Comparison of ENCODE assay signal across 8 cellular contexts in the genomic region with DNA sequence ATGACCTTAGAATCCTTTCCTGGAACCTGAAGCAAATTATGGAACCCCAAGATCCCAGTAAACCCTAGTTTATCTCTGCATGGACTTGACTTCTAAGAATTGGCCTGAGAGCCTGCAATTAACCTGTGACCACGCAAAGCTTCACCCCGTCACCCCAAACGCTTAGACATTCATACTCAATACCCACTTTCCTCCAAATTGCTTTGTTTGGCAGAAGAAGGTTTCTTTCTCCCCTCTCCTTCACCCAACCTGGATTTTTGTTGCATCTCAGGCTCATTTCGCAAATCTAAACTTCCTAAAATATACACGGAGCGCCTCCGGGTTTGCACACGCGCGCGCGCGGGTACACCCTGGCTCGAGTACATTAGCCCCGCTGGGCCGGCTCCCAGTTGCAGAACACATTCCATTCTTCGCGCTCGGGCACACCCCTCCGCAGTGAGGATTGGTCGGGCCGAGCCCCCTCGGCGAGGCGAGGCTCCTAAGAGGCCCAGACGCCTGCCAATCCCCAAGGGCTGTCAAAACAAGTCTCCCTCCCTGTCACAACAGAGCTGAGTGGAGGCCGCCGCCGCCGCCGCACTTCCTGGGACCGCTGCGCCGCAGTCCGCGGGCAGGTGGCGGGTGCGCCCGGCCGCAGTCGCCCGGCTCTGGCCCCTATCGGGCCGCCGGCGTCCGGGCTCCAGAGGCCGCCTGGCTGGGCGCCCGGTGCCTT. TPM values are rescaled to one million over a fixed set of nuclear protein-coding genes. Genes with fewer than 3 reads are reported as not detected.
DNase-seq lines count a peak whose midpoint lies in the region; ATAC-seq, FAIRE-seq and TF ChIP-seq lines count a peak whose summit lies in the region.

A gene (plus strand): TSS at position 545 of the 709 bp plus-strand sequence.

- H3K4me3 ChIP-seq in IMR-90 (ENCODE audit: insufficient read depth, low read depth, low read length) (peak within 1 kb of the TSS; percentile 62), muscle layer of colon (ENCODE audit: low read depth in 1 of 2, low read length in 2 of 2) (peak within 1 kb of the TSS; percentile 78 to 89)

- H2BK15ac ChIP-seq in IMR-90 (ENCODE audit: low read depth, low read length) = no peak within 1 kb of the TSS

- TF ChIP-seq RAD21 in IMR-90 (IDR thresholded peaks at IDR 0.05; ENCODE audit: low read length) = no peak

- CTCF ChIA-PET in IMR-90 (lab: Yijun Ruan, JAX) = interaction anchor here (1.0 to 1.4 kb wide), 3 partner anchors 9 to 492 kb away, joined by 3 read pairs; no protein-coding TSS in a partner anchor

- H4K5ac ChIP-seq in IMR-90 (ENCODE audit: low read depth, low read length) = no peak within 1 kb of the TSS

- H3K14ac ChIP-seq in IMR-90 (replicated peaks; ENCODE audit: low read depth, low read length) = no peak within 1 kb of the TSS

- H3K56ac ChIP-seq in IMR-90 (ENCODE audit: extremely low read depth, insufficient read depth, low read length) = no peak within 1 kb of the TSS

- no peak within 1 kb of the TSS for H3K9ac ChIP-seq in IMR-90 (ENCODE audit: low read depth, low read length)
- H3K9ac ChIP-seq in muscle layer of colon (ENCODE audit: low read length) = peak within 1 kb of the TSS; percentile 23

- ATAC-seq in GM21576 (IDR thresholded peaks at IDR 0.05; ENCODE audit: unreplicated experiment) (peak; percentile 99), IMR-90 (ENCODE audit: low read depth) (peak; percentile 99), esophagus mucosa (peak; percentile 99)
- peak; percentile 98 to 99 for ATAC-seq in activated T-cell treated with anti-CD3 and anti-CD28 coated beads, Interleukin-2, amount 50 U/mL, for 72 hours (replicated peaks in 1 of 2)

- peak within 1 kb of the TSS; percentile 89 for H3K27ac Mint-ChIP-seq in activated T-cell treated with anti-CD3 and anti-CD28 coated beads, Interleukin-2, amount 50 U/mL, for 72 hours

- no peak within 1 kb of the TSS for H2AK5ac ChIP-seq in IMR-90 (ENCODE audit: low read depth, low read length)

- no peak for TF ChIP-seq CTCF in D721Med (IDR thresholded peaks at IDR 0.05; ENCODE audit: insufficient read depth, missing control alignments)
- no peak for TF ChIP-seq CTCF in IMR-90 (conservative IDR thresholded peaks at IDR 0.05; ENCODE audit: low read depth, low read length)

- no peak within 1 kb of the TSS for H4K91ac ChIP-seq in IMR-90 (ENCODE audit: insufficient read depth, low read depth, low read length)

- peak within 1 kb of the TSS; percentile 80 for H3K23ac ChIP-seq in IMR-90 (ENCODE audit: low read depth, low read length)

- dilution Hi-C loops in IMR-90 (cut with HindIII; ENCODE audit: low sequenced_read_pairs, unreplicated experiment) = no loop called here

- no peak within 1 kb of the TSS for H2BK5ac ChIP-seq in IMR-90 (ENCODE audit: low read depth, low read length, poor library complexity, severe bottlenecking)

- H2AFZ ChIP-seq in IMR-90 (replicated peaks; ENCODE audit: low read length, poor library complexity) = peak within 1 kb of the TSS; percentile 93

- H3K4me1 ChIP-seq in IMR-90 (ENCODE audit: control insufficient read depth, insufficient read depth, low read length) (no peaks in the 10 kb centered on the region), muscle layer of colon (ENCODE audit: insufficient read depth, low read length) (peaks cover 8% of the 10 kb centered on the region)

- H3K27ac ChIP-seq in IMR-90 (ENCODE audit: insufficient read depth, low read length) = no peak within 1 kb of the TSS
- H3K27ac ChIP-seq in muscle layer of colon (ENCODE audit: low read depth, low read length) = peak within 1 kb of the TSS; percentile 61

- no peaks in the 10 kb centered on the region for H3K79me1 ChIP-seq in IMR-90 (ENCODE audit: low read depth in 1 of 2, low read length in 2 of 2)

- H3K4me2 ChIP-seq in IMR-90 (ENCODE audit: low read depth, low read length) = peak within 1 kb of the TSS; percentile 87

- H3K4me3 Mint-ChIP-seq in activated T-cell treated with anti-CD3 and anti-CD28 coated beads, Interleukin-2, amount 50 U/mL, for 72 hours = peak within 1 kb of the TSS; percentile 88 to 100

- no peak within 1 kb of the TSS for H3K18ac ChIP-seq in IMR-90 (ENCODE audit: low read depth, low read length)

- no peaks in the 10 kb centered on the region for H3K9me1 ChIP-seq in IMR-90 (ENCODE audit: insufficient read depth, low read length)

- no peak within 1 kb of the TSS for H2BK120ac ChIP-seq in IMR-90 (ENCODE audit: low read depth, low read length)

- H3K27me3 ChIP-seq in IMR-90 (ENCODE audit: control insufficient read depth, insufficient read depth, low read length) = peaks cover 19% of the 10 kb centered on the region
- H3K27me3 ChIP-seq in muscle layer of colon (ENCODE audit: control insufficient read depth in 1 of 2, insufficient read depth in 2 of 2, low read length in 2 of 2) = no peaks in the 10 kb centered on the region

- FAIRE-seq in D721Med (lab: Jason Lieb, UNC) = no peak

- intact Hi-C loops in IMR-90 (cut with micrococcal nuclease) = loop anchor here (2.0 to 5.0 kb wide), 2 partner anchors 103 to 183 kb away; no protein-coding TSS in a partner anchor

- H3K4ac ChIP-seq in IMR-90 (ENCODE audit: low read depth, low read length) = no peak within 1 kb of the TSS

- no peak within 1 kb of the TSS for H4K8ac ChIP-seq in IMR-90 (ENCODE audit: low read depth in 2 of 2, low read length in 2 of 2)

- H3K27me3 Mint-ChIP-seq in activated T-cell treated with anti-CD3 and anti-CD28 coated beads, Interleukin-2, amount 50 U/mL, for 72 hours (ENCODE audit: low read depth) = peaks cover 21% of the 10 kb centered on the region

- peaks cover 0 to 2% of the 10 kb centered on the region in 2 donors for H3K36me3 Mint-ChIP-seq in activated T-cell treated with anti-CD3 and anti-CD28 coated beads, Interleukin-2, amount 50 U/mL, for 72 hours (ENCODE audit: insufficient read depth in 2 of 2)

- H3K4me1 Mint-ChIP-seq in activated T-cell treated with anti-CD3 and anti-CD28 coated beads, Interleukin-2, amount 50 U/mL, for 72 hours (ENCODE audit: low read depth) = peaks cover 50% of the 10 kb centered on the region

- no peaks in the 10 kb centered on the region for H3K9me3 Mint-ChIP-seq in activated T-cell treated with anti-CD3 and anti-CD28 coated beads, Interleukin-2, amount 50 U/mL, for 72 hours

- H3K36me3 ChIP-seq in IMR-90 (ENCODE audit: control insufficient read depth, insufficient read depth, low read length) (no peaks in the 10 kb centered on the region), muscle layer of colon (ENCODE audit: insufficient read depth, low read length) (no peaks in the 10 kb centered on the region)

- no peaks in the 10 kb centered on the region for H4K20me1 ChIP-seq in IMR-90 (ENCODE audit: insufficient read depth, low read length)

- 0% methylated on average over 34 of the region's 50 CpGs; no CpG with 5 or more reads in 1 of the 2 experiments for WGBS in IMR-90 (ENCODE audit: extremely low coverage in 2 of 2, insufficient read length in 1 of 2), 2 experiments

- H2AK9ac ChIP-seq in IMR-90 (replicated peaks; ENCODE audit: low read depth, low read length, poor library complexity) = no peak within 1 kb of the TSS

- no peaks in the 10 kb centered on the region for H3K9me3 ChIP-seq in IMR-90 (ENCODE audit: control insufficient read depth, insufficient read depth, low read length)
- H3K9me3 ChIP-seq in muscle layer of colon (ENCODE audit: low read length) = no peaks in the 10 kb centered on the region

- H2BK20ac ChIP-seq in IMR-90 (ENCODE audit: low read depth, low read length) = no peak within 1 kb of the TSS

- TF ChIP-seq POLR2A in IMR-90 (IDR thresholded peaks at IDR 0.05; ENCODE audit: low read depth, low read length) = no peak

- POLR2A ChIA-PET in IMR-90 (lab: Charles Lee; ENCODE audit: unreplicated experiment) = no interaction called here

- in situ Hi-C loops in IMR-90 (cut with MboI; ENCODE audit: low sequenced_read_pairs) = loop anchor here (5.0 to 10.0 kb wide), 3 partner anchors 251 to 493 kb away; no protein-coding TSS in a partner anchor

- no TSS peak for BruUV-seq in IMR-90 (replicated peaks; lab: Mats Ljungman, UMichigan)

- peak; percentile 33 for DNase-seq in D721Med (ENCODE audit: insufficient read length, low spot score)
- peak; percentile 87 for DNase-seq in IMR-90
- DNase-seq in activated T-cell treated with anti-CD3 and anti-CD28 coated beads, Interleukin-2, amount 50 U/mL, for 72 hours = peak; percentile 91 to 95
- peak; percentile 89 for DNase-seq in stimulated activated CD8-positive, alpha-beta memory T cell treated with anti-CD3 and anti-CD28 coated beads, Interleukin-4, amount 100 ng/mL, for 48 hours

TF ChIP-seq in IMR-90, 13 proteins besides CTCF, POLR2A, EP300 and RAD21 (continues in another document):
- TF ChIP-seq NFE2L2 (IDR thresholded peaks at IDR 0.05; ENCODE audit: low read depth, low read length) = no peak
- TF ChIP-seq RCOR1 (IDR thresholded peaks at IDR 0.05; ENCODE audit: insufficient replicate concordance, low read length) = no peak
- TF ChIP-seq CHD1 (IDR thresholded peaks at IDR 0.05; ENCODE audit: low read depth, low read length) = no peak
- no peak for TF ChIP-seq SMC3 (IDR thresholded peaks at IDR 0.05; ENCODE audit: low read depth, low read length)
- no peak for TF ChIP-seq CEBPB (IDR thresholded peaks at IDR 0.05; ENCODE audit: low read depth, low read length)

TF ChIP-seq in PFSK-1, 5 proteins besides CTCF, POLR2A, EP300 and RAD21:
- TF ChIP-seq POLR2AphosphoS5 (IDR thresholded peaks at IDR 0.05; ENCODE audit: low read depth, low read length) (no peak), SIN3A (IDR thresholded peaks at IDR 0.05; ENCODE audit: borderline replicate concordance, insufficient read depth, low read length) (peak; percentile 74; the same call in 1 of the 2 replicates)
TF ChIP-seq in PFSK-1: peak in this region for 1.

RNA-seq across cellular contexts. Expression of the gene that starts here (rescaled TPM):
- total RNA-seq in IMR-90 (2012; rRNA removed) (0.18 and 0.56 TPM in 2 replicates), esophagus mucosa (0.20 TPM)
- 0.13 and 0.14 TPM in 2 replicates for polyA plus RNA-seq in IMR-90 (2012; rRNA removed)
- 0.02 TPM in 2 replicates for polyA plus RNA-seq in IMR-90 (2012; cell fraction: cytosol; rRNA removed)
- polyA plus RNA-seq in IMR-90 (2012; cell fraction: nucleus; rRNA removed; ENCODE audit: low replicate concordance) = 0.02 and 0.10 TPM in 2 replicates
- polyA plus RNA-seq in PFSK-1 (2012; ENCODE audit: insufficient read length, low read depth) = 0.48 TPM
- total RNA-seq in activated T-cell treated with anti-CD3 and anti-CD28 coated beads, Interleukin-2, amount 50 U/mL, for 72 hours = 1 to 10 TPM; 2.8 to 3.6 TPM

Comparison
In these comparisons a context has a peak if more than half of its experiments do, and no peak if none do; other contexts are left out.
1. Peak in DNase-seq, ATAC-seq, H3K4me3 ChIP-seq and H3K4me2 ChIP-seq in IMR-90; RNA of the gene not detected or under 1 TPM.
2. Peak in ATAC-seq in esophagus mucosa; RNA of the gene not detected or under 1 TPM.
3. DNase-seq: peak in every context shown above with its lines; median percentile 93 in activated T-cell treated with anti-CD3 and anti-CD28 coated beads, Interleukin-2, amount 50 U/mL, for 72 hours; 89 in stimulated activated CD8-positive, alpha-beta memory T cell treated with anti-CD3 and anti-CD28 coated beads, Interleukin-4, amount 100 ng/mL, for 48 hours; 87 in IMR-90; 33 in D721Med.